ENCODE assay signal across 6 cellular contexts in genomic region chr22:22650398-22650797, GRCh38. TPM values are rescaled to one million over a fixed set of nuclear protein-coding genes. Genes with fewer than 3 reads are reported as not detected.
"Had no signal": no experiment of that assay in that cellular context is flagged by ENCODE, and none has a peak within 500 bp of the region (broad histone marks: within the 10 kb centered on the region; RNA-seq: fewer than 3 reads in every experiment).

No MANE protein-coding gene starts in this region.

RNA-seq across cellular contexts. Expression of gene GGTLC2, which starts 6.0 kb away (rescaled TPM):
- total RNA-seq: HepG2, HT-29, HT1080, IMR-90, K562 had no signal
- polyA plus RNA-seq: HepG2, IgD-negative memory B cell, K562 had no signal
